ENCODE assay signal across 8 cellular contexts in genomic region chr1:223531742-223532341, GRCh38.
DNase-seq lines count a peak whose midpoint lies in the region; ATAC-seq and TF ChIP-seq lines count a peak whose summit lies in the region.

No MANE protein-coding gene starts in this region.

- H3K4me3 ChIP-seq in HFF-Myc (replicated peaks; ENCODE audit: low read depth, low read length) (no peak overlapping the region), esophagus squamous epithelium (no peak overlapping the region)

- POLR2A ChIA-PET in activated CD4-positive, alpha-beta memory T cell treated with anti-CD3 and anti-CD28 coated beads for 36 hours (lab: Charles Lee): no interaction called here

- H3K4me1 Mint-ChIP-seq in activated CD4-positive, alpha-beta memory T cell treated with anti-CD3 and anti-CD28 coated beads for 36 hours (ENCODE audit: low read depth): peaks cover 5% of the 10 kb centered on the region
- H3K4me1 Mint-ChIP-seq in neural crest cell: no peaks in the 10 kb centered on the region

- intact Hi-C loops in activated CD4-positive, alpha-beta memory T cell treated with anti-CD3 and anti-CD28 coated beads for 36 hours (cut with micrococcal nuclease): loop anchor here (5.0 kb wide), 1 partner anchor 150 kb away; no protein-coding TSS in a partner anchor
- intact Hi-C loops in esophagus squamous epithelium (cut with DNase I): loop anchor here (5.0 kb wide), 1 partner anchor 150 kb away; no protein-coding TSS in a partner anchor

- 58% methylated on average over 9 to 11 of the region's 11 CpGs for WGBS in esophagus squamous epithelium, 2 donors

- CTCF ChIA-PET in activated CD4-positive, alpha-beta memory T cell treated with anti-CD3 and anti-CD28 coated beads for 36 hours (lab: Charles Lee): interaction anchor here (0.8 to 1.9 kb wide), 4 partner anchors 16 to 168 kb away, joined by 3 to 9 read pairs (median 4); no protein-coding TSS in a partner anchor

- no peak overlapping the region for H3K27ac Mint-ChIP-seq in activated CD4-positive, alpha-beta memory T cell treated with anti-CD3 and anti-CD28 coated beads for 36 hours
- H3K27ac Mint-ChIP-seq in neural crest cell (ENCODE audit: unreplicated experiment): no peak overlapping the region

- H3K4me3 Mint-ChIP-seq in activated CD4-positive, alpha-beta memory T cell treated with anti-CD3 and anti-CD28 coated beads for 36 hours: no peak overlapping the region
- no peak overlapping the region for H3K4me3 Mint-ChIP-seq in neural crest cell

- H3K9me3 ChIP-seq in esophagus squamous epithelium: no peaks in the 10 kb centered on the region

- no peak overlapping the region for H3K27ac ChIP-seq in esophagus squamous epithelium

- TF ChIP-seq POLR2A in esophagus squamous epithelium (IDR thresholded peaks at IDR 0.05): no peak

- peaks cover 11% of the 10 kb centered on the region for H3K9me3 Mint-ChIP-seq in activated CD4-positive, alpha-beta memory T cell treated with anti-CD3 and anti-CD28 coated beads for 36 hours
- H3K9me3 Mint-ChIP-seq in neural crest cell: no peaks in the 10 kb centered on the region

- TF ChIP-seq CTCF in HFF-Myc (IDR thresholded peaks at IDR 0.05; ENCODE audit: low read depth, low read length, missing control alignments): peak; percentile 87
- TF ChIP-seq CTCF in esophagus squamous epithelium (IDR thresholded peaks at IDR 0.05): peak in 5 of 6 experiments; percentile 41 to 67 (median 54)
- TF ChIP-seq CTCF in neural crest cell (conservative IDR thresholded peaks at IDR 0.05): peak; percentile 74

- DNase-seq in Daoy (ENCODE audit: low read depth) (peak; percentile 71), HFF-Myc (ENCODE audit: extremely low read depth, low read depth) (peak; percentile 12), NCI-H446 (lab: John Stamatoyannopoulos, UW) (peak; percentile 32 to 64), esophagus squamous epithelium (lab: John Stamatoyannopoulos, UW) (no peak), neural crest cell (ENCODE audit: low read depth, low spot score) (peak; percentile 67)
- DNase-seq in activated CD4-positive, alpha-beta memory T cell treated with anti-CD3 and anti-CD28 coated beads for 36 hours: peak; percentile 76

- no peak for ATAC-seq in HG02938 (IDR thresholded peaks at IDR 0.05; ENCODE audit: unreplicated experiment)
- no peak for ATAC-seq in GM21737 (IDR thresholded peaks at IDR 0.05; ENCODE audit: unreplicated experiment)

- H3K36me3 Mint-ChIP-seq in activated CD4-positive, alpha-beta memory T cell treated with anti-CD3 and anti-CD28 coated beads for 36 hours: no peaks in the 10 kb centered on the region
- H3K36me3 Mint-ChIP-seq in neural crest cell (ENCODE audit: low read depth): no peaks in the 10 kb centered on the region

- H3K27me3 ChIP-seq in esophagus squamous epithelium: no peaks in the 10 kb centered on the region

- no peaks in the 10 kb centered on the region for H3K4me1 ChIP-seq in esophagus squamous epithelium

- H3K36me3 ChIP-seq in esophagus squamous epithelium: no peaks in the 10 kb centered on the region

- H3K27me3 Mint-ChIP-seq in activated CD4-positive, alpha-beta memory T cell treated with anti-CD3 and anti-CD28 coated beads for 36 hours: peaks cover 2% of the 10 kb centered on the region
- H3K27me3 Mint-ChIP-seq in neural crest cell (ENCODE audit: low read depth): peaks cover 35% of the 10 kb centered on the region
